In the genomic region with DNA sequence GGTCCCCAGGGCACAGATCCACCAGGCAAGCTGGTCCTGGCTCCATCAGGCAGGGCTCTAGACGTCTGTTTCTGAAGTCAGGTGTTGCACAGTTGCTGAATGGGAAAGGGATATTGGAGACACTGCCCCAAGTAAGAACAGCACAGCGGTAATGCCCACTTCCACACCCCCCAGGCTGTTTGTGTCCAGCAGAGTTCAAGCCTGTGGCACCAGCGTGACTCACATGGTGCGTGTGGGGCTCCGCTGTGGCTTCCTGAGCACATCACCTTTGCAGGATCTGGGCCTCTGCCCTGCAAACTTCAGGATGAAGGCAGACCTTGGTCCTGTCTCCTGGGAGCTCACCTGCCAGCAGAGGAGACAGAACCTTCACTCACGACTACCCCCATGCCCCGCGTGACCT, we compare ENCODE assay signal across 8 cellular contexts.
"Had no signal": no experiment of that assay in that cellular context is flagged by ENCODE, and none has a peak within 500 bp of the region (broad histone marks: within the 10 kb centered on the region; RNA-seq: fewer than 3 reads in every experiment).

No MANE protein-coding gene starts in this region.

- H3K27ac ChIP-seq: HL-60, KMS-11 had no signal

- H3K9me3 ChIP-seq: HAP-1 had no signal

- H3K4me2 ChIP-seq: GM23338, KMS-11 had no signal

- H3K36me3 ChIP-seq: HAP-1 had no signal

- ATAC-seq: GM23338, HCT116 had no signal

- H3K4me3 ChIP-seq: GM23338, HAP-1 had no signal

- DNase-seq: H7, HFFc6, KBM-7 had no signal

- H2AFZ ChIP-seq: GM23338 had no signal

- H3K4me1 ChIP-seq: HAP-1 had no signal

- H3K9ac ChIP-seq: KMS-11 had no signal
